Comparison of ENCODE assay signal across 16 cellular contexts in the genomic region with DNA sequence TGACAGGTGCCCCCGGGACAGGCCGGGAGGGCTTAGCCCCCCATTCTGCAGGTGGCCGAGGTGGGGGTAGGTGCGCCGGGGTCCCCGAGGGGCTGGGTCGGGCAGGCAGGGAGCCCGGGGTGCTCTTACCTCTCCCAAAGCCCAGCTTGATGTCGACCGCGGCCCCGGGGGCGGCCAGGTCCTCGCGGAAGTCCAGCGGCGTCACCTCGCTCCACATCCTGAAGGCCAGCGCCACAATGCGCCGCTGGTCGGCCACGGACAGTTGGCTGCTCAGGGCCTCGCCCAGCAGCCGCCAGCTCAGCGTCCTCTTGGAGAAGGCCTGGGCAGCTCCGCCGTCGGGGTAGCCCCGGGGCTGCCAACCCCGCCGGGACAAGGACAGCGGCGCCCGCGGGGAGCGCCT. TPM values are rescaled to one million over a fixed set of nuclear protein-coding genes. Genes with fewer than 3 reads are reported as not detected.
"Had no signal": no experiment of that assay in that cellular context is flagged by ENCODE, and none has a peak within 500 bp of the region (broad histone marks: within the 10 kb centered on the region; RNA-seq: fewer than 3 reads in every experiment).

No MANE protein-coding gene starts in this region.

- DNase-seq: activated CD4-positive, alpha-beta T cell treated with anti-CD3 and anti-CD28 coated beads, Interleukin-2, amount 10 ng/mL, durations not matched to agents 7 days and 5 days; activated naive CD4-positive, alpha-beta T cell; effector memory CD8-positive, alpha-beta T cell; head of caudate nucleus; left cardiac atrium; naive thymus-derived CD8-positive, alpha-beta T cell; right lobe of liver; T-helper 9 cell; thyroid gland had no signal

- FAIRE-seq: frontal cortex had no signal

- H3K4me3 Mint-ChIP-seq: activated CD4-positive, alpha-beta T cell treated with anti-CD3 and anti-CD28 coated beads, Interleukin-2, amount 10 ng/mL, durations not matched to agents 7 days and 5 days; activated T-helper 1 cell treated with anti-CD3 and anti-CD28 coated beads, Interleukin-12 subunit alpha, Interleukin-12 subunit beta, Interleukin-2, Interleukin-4 antibody, amounts not matched to agents 30 ng/mL and 10 ng/mL and 1 ng/mL, durations not matched to agents 14 hours and 24 hours and 36 hours; dendritic cell treated with granulocyte-macrophage colony-stimulating factor and Interleukin-4, amounts not matched to agents 40 ng/mL and 50 ng/mL, for 4 days; effector memory CD8-positive, alpha-beta T cell; naive thymus-derived CD8-positive, alpha-beta T cell had no signal

- H3K9me3 ChIP-seq: neutrophil, right lobe of liver, thyroid gland, vagina had no signal

- H3K4me1 Mint-ChIP-seq: activated CD4-positive, alpha-beta T cell treated with anti-CD3 and anti-CD28 coated beads, Interleukin-2, amount 10 ng/mL, durations not matched to agents 7 days and 5 days had no signal

- H3K27ac Mint-ChIP-seq: activated CD4-positive, alpha-beta T cell treated with anti-CD3 and anti-CD28 coated beads, Interleukin-2, amount 10 ng/mL, durations not matched to agents 7 days and 5 days; activated T-helper 1 cell treated with anti-CD3 and anti-CD28 coated beads, Interleukin-12 subunit alpha, Interleukin-12 subunit beta, Interleukin-2, Interleukin-4 antibody, amounts not matched to agents 30 ng/mL and 10 ng/mL and 1 ng/mL, durations not matched to agents 14 hours and 24 hours and 36 hours; dendritic cell treated with granulocyte-macrophage colony-stimulating factor and Interleukin-4, amounts not matched to agents 40 ng/mL and 50 ng/mL, for 4 days; effector memory CD8-positive, alpha-beta T cell; naive thymus-derived CD8-positive, alpha-beta T cell had no signal

- H3K36me3 ChIP-seq: right lobe of liver, thyroid gland, vagina had no signal

- H3K27me3 ChIP-seq: right lobe of liver, thyroid gland, vagina had no signal

- ATAC-seq: effector memory CD8-positive, alpha-beta T cell; naive thymus-derived CD8-positive, alpha-beta T cell had no signal

- H3K27ac ChIP-seq: epithelial cell of prostate, neutrophil, right lobe of liver, thyroid gland, vagina had no signal

- H3K4me1 ChIP-seq: right lobe of liver, vagina had no signal

- H3K4me3 ChIP-seq: thyroid gland, vagina had no signal

- H3K9me3 Mint-ChIP-seq: activated CD4-positive, alpha-beta T cell treated with anti-CD3 and anti-CD28 coated beads, Interleukin-2, amount 10 ng/mL, durations not matched to agents 7 days and 5 days; activated T-helper 1 cell treated with anti-CD3 and anti-CD28 coated beads, Interleukin-12 subunit alpha, Interleukin-12 subunit beta, Interleukin-2, Interleukin-4 antibody, amounts not matched to agents 30 ng/mL and 10 ng/mL and 1 ng/mL, durations not matched to agents 14 hours and 24 hours and 36 hours; dendritic cell treated with granulocyte-macrophage colony-stimulating factor and Interleukin-4, amounts not matched to agents 40 ng/mL and 50 ng/mL, for 4 days; effector memory CD8-positive, alpha-beta T cell; naive thymus-derived CD8-positive, alpha-beta T cell had no signal

RNA-seq across cellular contexts. Expression of a gene that starts 1.9 kb away (rescaled TPM):
- total RNA-seq: activated T-helper 1 cell treated with anti-CD3 and anti-CD28 coated beads, Interleukin-12 subunit alpha, Interleukin-12 subunit beta, Interleukin-2, Interleukin-4 antibody, amounts not matched to agents 30 ng/mL and 10 ng/mL and 1 ng/mL, durations not matched to agents 14 hours and 24 hours and 36 hours; vagina had no signal
- polyA plus RNA-seq: aorta; naive thymus-derived CD8-positive, alpha-beta T cell had no signal
